Comparison of ENCODE assay signal across 11 cellular contexts in the genomic region with DNA sequence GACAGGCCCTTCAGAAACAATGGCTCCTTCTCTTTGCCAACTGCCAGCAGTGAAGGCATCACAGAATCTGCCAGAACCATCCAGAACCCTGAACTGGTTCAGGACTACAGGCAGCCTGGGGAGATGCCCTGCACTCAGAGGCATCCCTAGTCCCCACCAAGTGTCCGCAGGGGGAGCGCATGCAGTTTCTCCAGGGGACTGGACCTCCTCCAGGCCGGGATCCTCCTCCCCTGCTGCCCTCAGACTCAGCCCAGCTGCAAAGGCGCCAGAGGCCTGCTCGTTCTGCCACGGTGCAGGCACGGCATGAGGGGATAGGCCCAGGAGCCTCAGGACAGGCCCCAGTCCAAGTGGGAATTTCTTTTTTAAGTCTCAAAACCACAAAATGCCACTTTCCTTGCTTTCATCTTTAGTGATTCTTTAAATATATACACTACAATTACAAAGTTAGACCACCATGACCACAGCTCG.
DNase-seq lines count a peak whose midpoint lies in the region; ATAC-seq and TF ChIP-seq lines count a peak whose summit lies in the region.
"Had no signal": no experiment of that assay in that cellular context is flagged by ENCODE, and none has a peak within 500 bp of the region (broad histone marks: within the 10 kb centered on the region; RNA-seq: fewer than 3 reads in every experiment).

No MANE protein-coding gene starts in this region.

- no peak overlapping the region for H2BK5ac ChIP-seq in neuronal stem cell (ENCODE audit: low read length)

- H4K91ac ChIP-seq in neuronal stem cell (ENCODE audit: low read depth, low read length, poor library complexity), result no peak overlapping the region

- peaks cover 94% of the 10 kb centered on the region for H3K4me1 Mint-ChIP-seq in activated naive CD8-positive, alpha-beta T cell treated with anti-CD3 and anti-CD28 coated beads for 36 hours

- H3K18ac ChIP-seq in neuronal stem cell (ENCODE audit: low read length), result peak overlapping the region; percentile 3

- no peak overlapping the region for H3K4me2 ChIP-seq in neuronal stem cell (ENCODE audit: insufficient read depth, low read length, poor library complexity, severe bottlenecking)

- H2AFZ ChIP-seq in neuronal stem cell (ENCODE audit: low read length), result no peak overlapping the region

- peak overlapping the region; percentile 75 for H3K4me3 Mint-ChIP-seq in activated naive CD8-positive, alpha-beta T cell treated with anti-CD3 and anti-CD28 coated beads for 36 hours

- no peak overlapping the region for H3K27ac ChIP-seq in neuronal stem cell (replicated peaks; ENCODE audit: low read length)
- H3K27ac ChIP-seq: sigmoid colon had no signal

- H3K36me3 Mint-ChIP-seq in activated naive CD8-positive, alpha-beta T cell treated with anti-CD3 and anti-CD28 coated beads for 36 hours, result peaks cover 77% of the 10 kb centered on the region

- peak overlapping the region; percentile 99 for H3K27ac Mint-ChIP-seq in activated naive CD8-positive, alpha-beta T cell treated with anti-CD3 and anti-CD28 coated beads for 36 hours

- in situ Hi-C loops in GM13977 (cut with MboI; ENCODE audit: low pct_unique_long_range_greater_than_20kb, low sequenced_read_pairs, unreplicated experiment), result no loop called here

- peaks cover 15% of the 10 kb centered on the region for H3K79me1 ChIP-seq in neuronal stem cell (ENCODE audit: low read depth, low read length)

- H3K9ac ChIP-seq in neuronal stem cell (ENCODE audit: low read depth, low read length, poor library complexity), result no peak overlapping the region

- no peaks in the 10 kb centered on the region for H3K36me3 ChIP-seq in neuronal stem cell (replicated peaks in 1 of 2; ENCODE audit: control insufficient read depth in 2 of 2, insufficient read depth in 2 of 2, low read length in 2 of 2)
- H3K36me3 ChIP-seq in BE2C, result no peaks in the 10 kb centered on the region
- H3K36me3 ChIP-seq: heart left ventricle, sigmoid colon had no signal

- H2BK15ac ChIP-seq in neuronal stem cell (ENCODE audit: low read length), result no peak overlapping the region

- H3K4me3 ChIP-seq in GM12875 (ENCODE audit: low read depth, low read length) (peak overlapping the region; percentile 35), neuronal stem cell (ENCODE audit: low read length in 2 of 2) (no peak overlapping the region), BE2C (ENCODE audit: low read depth, low read length) (no peak overlapping the region)
- H3K4me3 ChIP-seq: heart left ventricle, sigmoid colon had no signal

- no peak overlapping the region for H2BK120ac ChIP-seq in neuronal stem cell (ENCODE audit: low read depth, low read length)

- H3K4me1 ChIP-seq in neuronal stem cell (ENCODE audit: control insufficient read depth in 2 of 2, insufficient read depth in 1 of 2, low read depth in 1 of 2, low read length in 2 of 2), result peaks cover 0 to 2% of the 10 kb centered on the region in 2 donors
- no peaks in the 10 kb centered on the region for H3K4me1 ChIP-seq in BE2C
- H3K4me1 ChIP-seq: sigmoid colon had no signal

- no peak for TF ChIP-seq CTCF in GM12875 (IDR thresholded peaks at IDR 0.05; ENCODE audit: borderline replicate concordance, insufficient read depth, low read depth, low read length)
- TF ChIP-seq CTCF in BE2C (IDR thresholded peaks at IDR 0.05; ENCODE audit: low read depth, low read length), result no peak
- no peak for TF ChIP-seq CTCF in GM13977 (IDR thresholded peaks at IDR 0.05; ENCODE audit: extremely low read depth, insufficient read depth, missing control alignments)

- H3K9me3 ChIP-seq in neuronal stem cell (replicated peaks in 1 of 2; ENCODE audit: control insufficient read depth in 2 of 2, insufficient read depth in 1 of 2, low read depth in 1 of 2, low read length in 2 of 2), result peaks cover 5% of the 10 kb centered on the region in 2 donors
- H3K9me3 ChIP-seq in BE2C, result no peaks in the 10 kb centered on the region; the same call in 1 of the 2 replicates
- H3K9me3 ChIP-seq: heart left ventricle, sigmoid colon had no signal

- DNase-seq in activated naive CD8-positive, alpha-beta T cell treated with anti-CD3 and anti-CD28 coated beads for 36 hours, result no peak
- DNase-seq in neuronal stem cell (ENCODE audit: low spot score) (no peak), BE2C (no peak), GM13977 (ENCODE audit: low spot score) (no peak), SW480 (ENCODE audit: low spot score) (no peak)
- DNase-seq: OCI-M1, sigmoid colon had no signal

- WGBS in neuronal stem cell (ENCODE audit: extremely low coverage in 2 of 2, insufficient read length in 2 of 2, insufficient replicate concordance in 1 of 2), 2 donors, result no CpG with 5 or more reads among the region's 8 CpGs

- no peak overlapping the region for H3K23ac ChIP-seq in neuronal stem cell (ENCODE audit: low read depth, low read length, poor library complexity)

- no peaks in the 10 kb centered on the region for H3K27me3 Mint-ChIP-seq in activated naive CD8-positive, alpha-beta T cell treated with anti-CD3 and anti-CD28 coated beads for 36 hours

- ATAC-seq in HG02870 (IDR thresholded peaks at IDR 0.05; ENCODE audit: unreplicated experiment) (peak; percentile 1), GM18498 (IDR thresholded peaks at IDR 0.05; ENCODE audit: unreplicated experiment) (no peak)

- no peak overlapping the region for H2BK12ac ChIP-seq in neuronal stem cell (ENCODE audit: low read length)

- H2AK5ac ChIP-seq in neuronal stem cell (ENCODE audit: low read depth, low read length), result no peak overlapping the region

- no peak overlapping the region for H3K4ac ChIP-seq in neuronal stem cell (ENCODE audit: low read length)

- H3K14ac ChIP-seq in neuronal stem cell (ENCODE audit: low read length), result no peak overlapping the region

- peaks cover 8% of the 10 kb centered on the region for H3K9me3 Mint-ChIP-seq in activated naive CD8-positive, alpha-beta T cell treated with anti-CD3 and anti-CD28 coated beads for 36 hours

- H3K27me3 ChIP-seq in neuronal stem cell (ENCODE audit: control insufficient read depth in 3 of 3, insufficient read depth in 3 of 3, low read depth in 1 of 3, low read length in 3 of 3), result peaks cover 0 to 39% (median 0%) of the 10 kb centered on the region in 3 experiments
- H3K27me3 ChIP-seq in BE2C, result no peaks in the 10 kb centered on the region
- H3K27me3 ChIP-seq: heart left ventricle, sigmoid colon had no signal

- H4K8ac ChIP-seq in neuronal stem cell (ENCODE audit: low read depth, low read length), result no peak overlapping the region
